11 cellular contexts compared by ENCODE assay signal in the genomic region with DNA sequence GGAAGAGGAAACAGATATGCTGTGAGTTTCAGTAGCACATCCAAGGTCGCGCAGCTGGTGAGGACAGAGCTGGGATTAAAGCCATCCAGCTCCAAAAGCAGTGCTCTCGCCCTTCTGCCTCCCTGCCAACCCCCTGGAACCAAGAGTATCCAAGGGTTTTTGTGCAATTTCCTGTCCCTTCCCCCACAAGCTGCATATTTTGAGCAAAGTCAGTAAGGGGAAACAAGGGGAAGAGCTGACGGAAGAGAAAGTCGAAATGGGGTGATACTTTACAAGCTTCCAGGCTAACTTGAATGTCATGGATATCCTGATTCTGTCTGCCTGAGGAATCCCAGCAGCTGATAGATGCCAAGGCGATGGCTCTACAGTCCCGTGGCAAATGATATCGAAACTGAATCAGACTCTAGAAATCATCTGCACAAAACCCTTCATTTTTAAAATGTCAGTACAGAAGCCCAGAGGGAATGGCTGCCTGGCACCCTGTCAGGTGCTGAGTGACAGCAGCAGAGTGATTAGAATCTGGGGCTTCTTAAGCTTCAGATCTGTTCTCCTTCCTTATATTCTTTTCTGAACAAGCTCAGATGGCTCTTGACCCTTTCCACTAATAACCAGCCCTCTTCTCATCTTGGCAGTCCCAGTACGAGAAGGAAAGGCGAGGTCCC. TPM values are rescaled to one million over a fixed set of nuclear protein-coding genes. Genes with fewer than 3 reads are reported as not detected.
A peak's percentile ranks its signal among the peaks of the same experiment; 100 is the strongest.
DNase-seq lines count a peak whose midpoint lies in the region; ATAC-seq and TF ChIP-seq lines count a peak whose summit lies in the region.
"Had no signal": no experiment of that assay in that cellular context is flagged by ENCODE, and none has a peak within 500 bp of the region (broad histone marks: within the 10 kb centered on the region; RNA-seq: fewer than 3 reads in every experiment).

No MANE protein-coding gene starts in this region.

- H3K9me2 ChIP-seq in SK-N-SH: no peaks in the 10 kb centered on the region

- H3K4me3 ChIP-seq in SK-N-SH (ENCODE audit: low read depth in 2 of 2, low read length in 1 of 2): peak overlapping the region; percentile 17 to 33

- H3K27me3 ChIP-seq in SK-N-SH (ENCODE audit: insufficient read depth): no peaks in the 10 kb centered on the region

- H3K79me2 ChIP-seq in SK-N-SH (ENCODE audit: insufficient read depth): no peaks in the 10 kb centered on the region

- H3K4me2 ChIP-seq in SK-N-SH: peak overlapping the region; percentile 63

- no peaks in the 10 kb centered on the region for H3K9me3 ChIP-seq in SK-N-SH
- H3K9me3 ChIP-seq: neutrophil had no signal

- peak overlapping the region in 1 of 2 experiments; percentile 76; a peak in 2 of 4 replicates for H3K27ac ChIP-seq in SK-N-SH (ENCODE audit: low read depth in 2 of 2, low read length in 1 of 2)
- H3K27ac ChIP-seq: neutrophil had no signal

- TF ChIP-seq EP300 in SK-N-SH (IDR thresholded peaks at IDR 0.05; ENCODE audit: borderline replicate concordance in 1 of 2, low read depth in 1 of 2, low read length in 1 of 2): no peak

- H3K36me3 ChIP-seq in SK-N-SH (replicated peaks in 1 of 2; ENCODE audit: control insufficient read depth in 1 of 2, insufficient read depth in 2 of 2, low read length in 1 of 2): no peaks in the 10 kb centered on the region
- H3K36me3 ChIP-seq: neutrophil had no signal

- no peaks in the 10 kb centered on the region for H4K20me1 ChIP-seq in SK-N-SH (ENCODE audit: insufficient read depth)

- DNase-seq in A172 (ENCODE audit: low spot score) (peak; percentile 27), SK-N-SH (no peak), globus pallidus (ENCODE audit: low spot score) (peak; percentile 70), occipital lobe (lab: John Stamatoyannopoulos, UW) (peak; percentile 6), COLO668 (lab: John Stamatoyannopoulos, UW; ENCODE audit: unreplicated experiment) (no peak)
- no peak for DNase-seq in activated naive CD4-positive, alpha-beta T cell treated with anti-CD3 and anti-CD28 coated beads, Interleukin-2, amount 50 U/mL, for 16 hours
- DNase-seq: erythroblast, NCI-H524 had no signal

- POLR2A ChIA-PET in SK-N-SH (lab: Yijun Ruan, JAX): no interaction called here

- no peaks in the 10 kb centered on the region for H3F3A ChIP-seq in SK-N-SH (replicated peaks; ENCODE audit: insufficient read depth)

- CTCF ChIA-PET in SK-N-SH (lab: Yijun Ruan, JAX): interaction anchor here (1.7 kb wide), 1 partner anchor 118 kb away, joined by 10 read pairs; no protein-coding TSS in a partner anchor

- no peak overlapping the region for H3K9ac ChIP-seq in SK-N-SH

- peak overlapping the region; percentile 58 for H2AFZ ChIP-seq in SK-N-SH (ENCODE audit: low read depth)

- 57% methylated on average over 10 of the region's 10 CpGs for WGBS in SK-N-SH (ENCODE audit: low lambda C conversion rate)

- H3K4me1 ChIP-seq in SK-N-SH (ENCODE audit: control insufficient read depth in 1 of 2, insufficient read depth in 2 of 2, low read depth in 1 of 2, low read length in 1 of 2): peaks cover 0 to 10% of the 10 kb centered on the region in 2 experiments; a peak in 2 of 4 replicates

- no peak for TF ChIP-seq CTCF in SK-N-SH (IDR thresholded peaks at IDR 0.05)

- TF ChIP-seq RAD21 in SK-N-SH (IDR thresholded peaks at IDR 0.05; ENCODE audit: low read length): no peak

- ATAC-seq in HG02610 (IDR thresholded peaks at IDR 0.05; ENCODE audit: unreplicated experiment) (no peak), GM21423 (IDR thresholded peaks at IDR 0.05; ENCODE audit: unreplicated experiment) (no peak)

TF ChIP-seq in SK-N-SH, 30 proteins besides CTCF, POLR2A, EP300 and RAD21:
- TF ChIP-seq, protein P1, sequence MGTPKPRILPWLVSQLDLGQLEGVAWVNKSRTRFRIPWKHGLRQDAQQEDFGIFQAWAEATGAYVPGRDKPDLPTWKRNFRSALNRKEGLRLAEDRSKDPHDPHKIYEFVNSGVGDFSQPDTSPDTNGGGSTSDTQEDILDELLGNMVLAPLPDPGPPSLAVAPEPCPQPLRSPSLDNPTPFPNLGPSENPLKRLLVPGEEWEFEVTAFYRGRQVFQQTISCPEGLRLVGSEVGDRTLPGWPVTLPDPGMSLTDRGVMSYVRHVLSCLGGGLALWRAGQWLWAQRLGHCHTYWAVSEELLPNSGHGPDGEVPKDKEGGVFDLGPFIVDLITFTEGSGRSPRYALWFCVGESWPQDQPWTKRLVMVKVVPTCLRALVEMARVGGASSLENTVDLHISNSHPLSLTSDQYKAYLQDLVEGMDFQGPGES (IDR thresholded peaks at IDR 0.05; ENCODE audit: low read depth, low read length): no peak
- TF ChIP-seq GABPA (IDR thresholded peaks at IDR 0.05; ENCODE audit: low read depth) (no peak), GATA2 (CRISPR knock-in tag; IDR thresholded peaks at IDR 0.05) (0 out of 2 replicates have a peak, but pooled peaks have one; percentile 13), JUND (IDR thresholded peaks at IDR 0.05) (no peak)
- TF ChIP-seq, protein P2, sequence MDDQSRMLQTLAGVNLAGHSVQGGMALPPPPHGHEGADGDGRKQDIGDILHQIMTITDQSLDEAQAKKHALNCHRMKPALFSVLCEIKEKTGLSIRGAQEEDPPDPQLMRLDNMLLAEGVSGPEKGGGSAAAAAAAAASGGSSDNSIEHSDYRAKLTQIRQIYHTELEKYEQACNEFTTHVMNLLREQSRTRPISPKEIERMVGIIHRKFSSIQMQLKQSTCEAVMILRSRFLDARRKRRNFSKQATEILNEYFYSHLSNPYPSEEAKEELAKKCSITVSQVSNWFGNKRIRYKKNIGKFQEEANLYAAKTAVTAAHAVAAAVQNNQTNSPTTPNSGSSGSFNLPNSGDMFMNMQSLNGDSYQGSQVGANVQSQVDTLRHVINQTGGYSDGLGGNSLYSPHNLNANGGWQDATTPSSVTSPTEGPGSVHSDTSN (IDR thresholded peaks at IDR 0.05): no peak

RNA-seq across cellular contexts. Expression of gene TEKT3, which starts 42.9 kb away (rescaled TPM):
- not detected in 2 replicates for total RNA-seq in A172 (2014; rRNA removed; shearing (Covaris generic))
- 0.21 and 0.62 TPM in 2 replicates for polyA plus RNA-seq in SK-N-SH (2012; rRNA removed)
- 0.03 and 0.14 TPM in 2 replicates for polyA plus RNA-seq in SK-N-SH (2012; cell fraction: cytosol; rRNA removed)
- 0.66 and 1.1 TPM in 2 replicates for polyA plus RNA-seq in SK-N-SH (2012; cell fraction: nucleus; rRNA removed)
- 1.2 TPM for total RNA-seq in occipital lobe

Comparison
In these comparisons a context has a peak if more than half of its experiments do, and no peak if none do; other contexts are left out.
1. DNase-seq: peak in A172 (single experiment), globus pallidus (single experiment) and occipital lobe (single experiment); none in SK-N-SH (single experiment), activated naive CD4-positive, alpha-beta T cell treated with anti-CD3 and anti-CD28 coated beads, Interleukin-2, amount 50 U/mL, for 16 hours (single experiment) and COLO668 (single experiment).